Comparison of ENCODE assay signal across 24 cellular contexts in the genomic region with DNA sequence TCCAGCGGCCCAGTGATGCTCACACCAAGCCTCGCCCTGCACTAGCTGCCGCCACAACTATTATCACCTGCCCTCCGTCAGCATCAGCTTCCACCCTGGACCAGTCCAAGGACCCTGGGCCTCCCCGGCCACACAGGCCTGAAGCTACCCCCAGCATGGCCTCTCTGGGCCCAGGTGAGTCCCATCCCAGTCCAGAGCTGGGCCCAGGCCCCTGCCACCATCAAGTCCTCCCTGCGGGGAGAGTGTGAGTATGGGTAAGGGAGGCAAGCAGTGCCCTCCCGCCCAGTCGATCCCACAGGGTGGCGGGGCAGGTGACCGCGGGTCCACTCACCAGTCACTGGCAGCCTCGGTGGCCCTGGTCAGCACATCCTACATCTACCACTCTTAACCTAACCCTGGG.
"Had no signal": no experiment of that assay in that cellular context is flagged by ENCODE, and none has a peak within 500 bp of the region (broad histone marks: within the 10 kb centered on the region; RNA-seq: fewer than 3 reads in every experiment).

No MANE protein-coding gene starts in this region.

- H3K4me1 ChIP-seq: prostate gland had no signal

- H3K27ac ChIP-seq: gastrocnemius medialis, prostate gland, SK-N-MC, suprapubic skin, transverse colon had no signal

- DNase-seq: activated B cell treated with CpG ODN at 0.5 μM for 24 hours; activated CD4-positive, alpha-beta T cell treated with anti-CD3 and anti-CD28 coated beads for 36 hours; activated CD4-positive, alpha-beta T cell treated with anti-CD3 and anti-CD28 coated beads, Interleukin-2, amount 50 U/mL, for 4 hours; activated gamma-delta T cell treated with Interleukin-2 at 50 U/mL for 16 hours; anterior cingulate cortex; dermis blood vessel endothelial cell; effector CD8-positive, alpha-beta T cell; gastrocnemius medialis; head of caudate nucleus; hypothalamus; islet precursor cell; left cardiac atrium; mesenchymal stem cell; stimulated activated CD4-positive, alpha-beta T cell treated with anti-CD3 and anti-CD28 coated beads, Interleukin-4, amount 100 ng/mL, for 24 hours; stimulated activated naive CD8-positive, alpha-beta T cell treated with anti-CD3 and anti-CD28 coated beads, Interleukin-15, amount 100 ng/mL, for 72 hours; SW 1271; T-helper 17 cell; transverse colon had no signal

- H3K9me3 ChIP-seq: gastrocnemius medialis, prostate gland, suprapubic skin, transverse colon had no signal

- H3K4me3 Mint-ChIP-seq: activated B cell treated with CpG ODN at 0.5 μM for 24 hours; activated CD4-positive, alpha-beta T cell treated with anti-CD3 and anti-CD28 coated beads for 36 hours; brain; neural crest cell; stimulated activated naive CD8-positive, alpha-beta T cell treated with anti-CD3 and anti-CD28 coated beads, Interleukin-15, amount 100 ng/mL, for 72 hours; T-helper 17 cell had no signal

- H3K9me3 Mint-ChIP-seq: activated B cell treated with CpG ODN at 0.5 μM for 24 hours; brain; neural crest cell; stimulated activated naive CD8-positive, alpha-beta T cell treated with anti-CD3 and anti-CD28 coated beads, Interleukin-15, amount 100 ng/mL, for 72 hours had no signal

- H3K27me3 Mint-ChIP-seq: activated B cell treated with CpG ODN at 0.5 μM for 24 hours; activated CD4-positive, alpha-beta T cell treated with anti-CD3 and anti-CD28 coated beads for 36 hours; brain; stimulated activated naive CD8-positive, alpha-beta T cell treated with anti-CD3 and anti-CD28 coated beads, Interleukin-15, amount 100 ng/mL, for 72 hours; T-helper 17 cell had no signal

- H3K27ac Mint-ChIP-seq: activated B cell treated with CpG ODN at 0.5 μM for 24 hours; activated CD4-positive, alpha-beta T cell treated with anti-CD3 and anti-CD28 coated beads for 36 hours; brain; T-helper 17 cell had no signal

- H3K27me3 ChIP-seq: gastrocnemius medialis, suprapubic skin, transverse colon had no signal

- H3K4me1 Mint-ChIP-seq: activated B cell treated with CpG ODN at 0.5 μM for 24 hours; activated CD4-positive, alpha-beta T cell treated with anti-CD3 and anti-CD28 coated beads for 36 hours had no signal

- H3K4me3 ChIP-seq: gastrocnemius medialis, prostate gland, SK-N-MC, suprapubic skin, transverse colon had no signal

- ATAC-seq: activated CD4-positive, alpha-beta T cell treated with anti-CD3 and anti-CD28 coated beads for 36 hours; esophagus mucosa; gastrocnemius medialis; left cardiac atrium; stimulated activated naive CD8-positive, alpha-beta T cell treated with anti-CD3 and anti-CD28 coated beads, Interleukin-15, amount 100 ng/mL, for 72 hours; T-helper 17 cell had no signal
